19 cellular contexts compared by ENCODE assay signal in the genomic region with DNA sequence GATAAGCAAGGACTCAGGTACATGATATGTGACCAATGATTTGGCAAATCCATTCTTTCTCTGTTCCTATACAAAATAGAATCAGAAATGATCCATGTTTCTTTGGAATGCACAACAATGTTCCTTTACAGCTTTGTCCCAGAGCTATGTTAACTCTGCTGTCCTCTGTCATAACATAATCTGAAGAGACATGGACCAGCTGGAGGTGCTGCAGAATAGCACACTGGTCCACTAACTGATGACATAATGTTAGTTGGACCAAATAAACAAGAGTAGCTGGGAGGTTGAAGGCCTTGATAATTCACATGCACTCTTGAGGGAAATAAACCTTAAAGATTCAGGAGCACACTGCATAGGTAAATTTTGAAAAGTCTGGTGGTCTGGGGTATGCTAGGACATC. TPM values are rescaled to one million over a fixed set of nuclear protein-coding genes. Genes with fewer than 3 reads are reported as not detected.
DNase-seq lines count a peak whose midpoint lies in the region; ATAC-seq and TF ChIP-seq lines count a peak whose summit lies in the region.
"Had no signal": no experiment of that assay in that cellular context is flagged by ENCODE, and none has a peak within 500 bp of the region (broad histone marks: within the 10 kb centered on the region; RNA-seq: fewer than 3 reads in every experiment).

No MANE protein-coding gene starts in this region.

- H4K20me1 ChIP-seq in SK-N-SH (ENCODE audit: insufficient read depth): no peaks in the 10 kb centered on the region
- H4K20me1 ChIP-seq: BLaER1 treated with 17β-estradiol and CSF1 and Interleukin-3, amounts not matched to agents 10 nM and 100 nM had no signal

- H3K4me2 ChIP-seq in SK-N-SH: no peak overlapping the region
- H3K4me2 ChIP-seq: BLaER1 treated with 17β-estradiol and CSF1 and Interleukin-3, amounts not matched to agents 10 nM and 100 nM; PC-9 had no signal

- H3K4me1 ChIP-seq in SK-N-SH (ENCODE audit: control insufficient read depth in 1 of 2, insufficient read depth in 2 of 2, low read depth in 1 of 2, low read length in 1 of 2) (no peaks in the 10 kb centered on the region), body of pancreas (no peaks in the 10 kb centered on the region), esophagus squamous epithelium (no peaks in the 10 kb centered on the region)
- H3K4me1 ChIP-seq: SJCRH30 had no signal

- H2AFZ ChIP-seq in SK-N-SH (ENCODE audit: low read depth): no peak overlapping the region
- H2AFZ ChIP-seq: PC-9 had no signal

- H3K27ac ChIP-seq in SK-N-SH (ENCODE audit: low read depth in 2 of 2, low read length in 1 of 2) (no peak overlapping the region), body of pancreas (no peak overlapping the region), esophagus squamous epithelium (peak overlapping the region in 1 of 4 donors; percentile 18)
- H3K27ac ChIP-seq: BLaER1 treated with 17β-estradiol and CSF1 and Interleukin-3, amounts not matched to agents 10 nM and 100 nM; PC-9; RWPE1; SJCRH30 had no signal

- TF ChIP-seq EP300 in SK-N-SH (IDR thresholded peaks at IDR 0.05; ENCODE audit: borderline replicate concordance in 1 of 2, low read depth in 1 of 2, low read length in 1 of 2): no peak

- no peaks in the 10 kb centered on the region for H3F3A ChIP-seq in SK-N-SH (replicated peaks; ENCODE audit: insufficient read depth)

- H3K4me3 ChIP-seq in SK-N-SH (ENCODE audit: low read depth in 2 of 2, low read length in 1 of 2) (no peak overlapping the region), body of pancreas (no peak overlapping the region), esophagus squamous epithelium (no peak overlapping the region)
- H3K4me3 ChIP-seq: BLaER1 treated with 17β-estradiol and CSF1 and Interleukin-3, amounts not matched to agents 10 nM and 100 nM; PC-9; SJCRH30 had no signal

- POLR2A ChIA-PET in SK-N-SH (lab: Yijun Ruan, JAX): no interaction called here

- no peak overlapping the region for H3K9ac ChIP-seq in SK-N-SH
- H3K9ac ChIP-seq: BLaER1 treated with 17β-estradiol and CSF1 and Interleukin-3, amounts not matched to agents 10 nM and 100 nM had no signal

- no peak for DNase-seq in SK-N-SH
- DNase-seq in body of pancreas: no peak
- DNase-seq in left ventricle myocardium superior: no peak
- no peak for DNase-seq in sciatic nerve (ENCODE audit: low spot score)
- DNase-seq in esophagus squamous epithelium (lab: John Stamatoyannopoulos, UW): no peak
- no peak for DNase-seq in NK-92 (lab: John Stamatoyannopoulos, UW; ENCODE audit: unreplicated experiment)
- DNase-seq: Calu3; CD8-positive, alpha-beta T cell; DMS79; NCI-H1417; NCI-H187; NCI-H226; NCI-H82; PC-9; SJCRH30 had no signal

- CTCF ChIA-PET in SK-N-SH (lab: Yijun Ruan, JAX): no interaction called here

- TF ChIP-seq CTCF in SK-N-SH (IDR thresholded peaks at IDR 0.05) (no peak), body of pancreas (IDR thresholded peaks at IDR 0.05) (no peak), esophagus squamous epithelium (IDR thresholded peaks at IDR 0.05) (no peak)

- no peaks in the 10 kb centered on the region for H3K9me2 ChIP-seq in SK-N-SH

- no peaks in the 10 kb centered on the region for H3K36me3 ChIP-seq in SK-N-SH (replicated peaks in 1 of 2; ENCODE audit: control insufficient read depth in 1 of 2, insufficient read depth in 2 of 2, low read length in 1 of 2)
- no peaks in the 10 kb centered on the region for H3K36me3 ChIP-seq in body of pancreas (replicated peaks in 1 of 2; ENCODE audit: insufficient read depth in 1 of 2, low read depth in 2 of 2)
- no peaks in the 10 kb centered on the region for H3K36me3 ChIP-seq in esophagus squamous epithelium
- H3K36me3 ChIP-seq: BLaER1 treated with 17β-estradiol and CSF1 and Interleukin-3, amounts not matched to agents 10 nM and 100 nM; SJCRH30 had no signal

- intact Hi-C loops in body of pancreas (cut with DNase I): no loop called here
- intact Hi-C loops in left ventricle myocardium superior (cut with micrococcal nuclease): no loop called here
- intact Hi-C loops in sciatic nerve (cut with DNase I): no loop called here
- intact Hi-C loops in esophagus squamous epithelium (cut with DNase I): no loop called here

- TF ChIP-seq POLR2A in body of pancreas (IDR thresholded peaks at IDR 0.05) (no peak), esophagus squamous epithelium (IDR thresholded peaks at IDR 0.05) (no peak)

- ATAC-seq in SK-N-SH treated with all-trans-retinoic acid at 6 μM for 48 hours: peak; percentile 61; the same call in 2 of the 3 replicates
- ATAC-seq in body of pancreas: peak; percentile 52
- peak; percentile 80 for ATAC-seq in left ventricle myocardium superior
- peak; percentile 42 for ATAC-seq in sciatic nerve
- ATAC-seq in HG03097 (IDR thresholded peaks at IDR 0.05; ENCODE audit: low FRiP score, unreplicated experiment): no peak
- ATAC-seq: CD8-positive, alpha-beta T cell had no signal

- TF ChIP-seq RAD21 in SK-N-SH (IDR thresholded peaks at IDR 0.05; ENCODE audit: low read length): no peak

- no peaks in the 10 kb centered on the region for H3K79me2 ChIP-seq in SK-N-SH (ENCODE audit: insufficient read depth)

- H3K27me3 ChIP-seq in SK-N-SH (ENCODE audit: insufficient read depth): no peaks in the 10 kb centered on the region
- no peaks in the 10 kb centered on the region for H3K27me3 ChIP-seq in body of pancreas
- H3K27me3 ChIP-seq in esophagus squamous epithelium: no peaks in the 10 kb centered on the region
- H3K27me3 ChIP-seq: BLaER1 treated with 17β-estradiol and CSF1 and Interleukin-3, amounts not matched to agents 10 nM and 100 nM; SJCRH30 had no signal

- no peaks in the 10 kb centered on the region for H3K9me3 ChIP-seq in SK-N-SH
- no peaks in the 10 kb centered on the region for H3K9me3 ChIP-seq in body of pancreas
- no peaks in the 10 kb centered on the region for H3K9me3 ChIP-seq in esophagus squamous epithelium
- H3K9me3 ChIP-seq: SJCRH30 had no signal

TF ChIP-seq in SK-N-SH treated with all-trans-retinoic acid at 6 μM for 48 hours, 23 proteins besides CTCF, POLR2A, EP300 and RAD21 (continues in another document):
- TF ChIP-seq, protein P1, sequence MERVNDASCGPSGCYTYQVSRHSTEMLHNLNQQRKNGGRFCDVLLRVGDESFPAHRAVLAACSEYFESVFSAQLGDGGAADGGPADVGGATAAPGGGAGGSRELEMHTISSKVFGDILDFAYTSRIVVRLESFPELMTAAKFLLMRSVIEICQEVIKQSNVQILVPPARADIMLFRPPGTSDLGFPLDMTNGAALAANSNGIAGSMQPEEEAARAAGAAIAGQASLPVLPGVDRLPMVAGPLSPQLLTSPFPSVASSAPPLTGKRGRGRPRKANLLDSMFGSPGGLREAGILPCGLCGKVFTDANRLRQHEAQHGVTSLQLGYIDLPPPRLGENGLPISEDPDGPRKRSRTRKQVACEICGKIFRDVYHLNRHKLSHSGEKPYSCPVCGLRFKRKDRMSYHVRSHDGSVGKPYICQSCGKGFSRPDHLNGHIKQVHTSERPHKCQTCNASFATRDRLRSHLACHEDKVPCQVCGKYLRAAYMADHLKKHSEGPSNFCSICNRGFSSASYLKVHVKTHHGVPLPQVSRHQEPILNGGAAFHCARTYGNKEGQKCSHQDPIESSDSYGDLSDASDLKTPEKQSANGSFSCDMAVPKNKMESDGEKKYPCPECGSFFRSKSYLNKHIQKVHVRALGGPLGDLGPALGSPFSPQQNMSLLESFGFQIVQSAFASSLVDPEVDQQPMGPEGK (CRISPR knock-in tag; IDR thresholded peaks at IDR 0.05; ENCODE audit: borderline replicate concordance): no peak
- TF ChIP-seq RARB (CRISPR knock-in tag; IDR thresholded peaks at IDR 0.05): no peak
- TF ChIP-seq BACH2 (CRISPR knock-in tag; IDR thresholded peaks at IDR 0.05; ENCODE audit: borderline replicate concordance): no peak

TF ChIP-seq in SK-N-SH, 30 proteins besides CTCF, POLR2A, EP300 and RAD21 (continues in another document):
- no peak for TF ChIP-seq GABPA (IDR thresholded peaks at IDR 0.05; ENCODE audit: low read depth)
- TF ChIP-seq, protein P2, sequence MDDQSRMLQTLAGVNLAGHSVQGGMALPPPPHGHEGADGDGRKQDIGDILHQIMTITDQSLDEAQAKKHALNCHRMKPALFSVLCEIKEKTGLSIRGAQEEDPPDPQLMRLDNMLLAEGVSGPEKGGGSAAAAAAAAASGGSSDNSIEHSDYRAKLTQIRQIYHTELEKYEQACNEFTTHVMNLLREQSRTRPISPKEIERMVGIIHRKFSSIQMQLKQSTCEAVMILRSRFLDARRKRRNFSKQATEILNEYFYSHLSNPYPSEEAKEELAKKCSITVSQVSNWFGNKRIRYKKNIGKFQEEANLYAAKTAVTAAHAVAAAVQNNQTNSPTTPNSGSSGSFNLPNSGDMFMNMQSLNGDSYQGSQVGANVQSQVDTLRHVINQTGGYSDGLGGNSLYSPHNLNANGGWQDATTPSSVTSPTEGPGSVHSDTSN (IDR thresholded peaks at IDR 0.05): no peak
- no peak for TF ChIP-seq GATA2 (CRISPR knock-in tag; IDR thresholded peaks at IDR 0.05)
- TF ChIP-seq, protein P3, sequence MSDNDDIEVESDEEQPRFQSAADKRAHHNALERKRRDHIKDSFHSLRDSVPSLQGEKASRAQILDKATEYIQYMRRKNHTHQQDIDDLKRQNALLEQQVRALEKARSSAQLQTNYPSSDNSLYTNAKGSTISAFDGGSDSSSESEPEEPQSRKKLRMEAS (IDR thresholded peaks at IDR 0.05; ENCODE audit: low read depth): no peak
- TF ChIP-seq NFIC (IDR thresholded peaks at IDR 0.05; ENCODE audit: borderline replicate concordance): no peak
- no peak for TF ChIP-seq FOXJ3 (CRISPR knock-in tag; IDR thresholded peaks at IDR 0.05)
- TF ChIP-seq RFX5 (IDR thresholded peaks at IDR 0.05; ENCODE audit: low read length): no peak
- TF ChIP-seq, protein P4, sequence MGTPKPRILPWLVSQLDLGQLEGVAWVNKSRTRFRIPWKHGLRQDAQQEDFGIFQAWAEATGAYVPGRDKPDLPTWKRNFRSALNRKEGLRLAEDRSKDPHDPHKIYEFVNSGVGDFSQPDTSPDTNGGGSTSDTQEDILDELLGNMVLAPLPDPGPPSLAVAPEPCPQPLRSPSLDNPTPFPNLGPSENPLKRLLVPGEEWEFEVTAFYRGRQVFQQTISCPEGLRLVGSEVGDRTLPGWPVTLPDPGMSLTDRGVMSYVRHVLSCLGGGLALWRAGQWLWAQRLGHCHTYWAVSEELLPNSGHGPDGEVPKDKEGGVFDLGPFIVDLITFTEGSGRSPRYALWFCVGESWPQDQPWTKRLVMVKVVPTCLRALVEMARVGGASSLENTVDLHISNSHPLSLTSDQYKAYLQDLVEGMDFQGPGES (IDR thresholded peaks at IDR 0.05; ENCODE audit: low read depth, low read length): no peak
- no peak for TF ChIP-seq TEAD4 (IDR thresholded peaks at IDR 0.05; ENCODE audit: borderline replicate concordance, insufficient read depth)
- TF ChIP-seq MEF2A (IDR thresholded peaks at IDR 0.05; ENCODE audit: borderline replicate concordance, low read depth): no peak

RNA-seq across cellular contexts. Expression of a gene that starts 23.0 kb away (rescaled TPM):
- 63.3 and 81.9 TPM in 2 replicates for polyA plus RNA-seq in SK-N-SH (2012; rRNA removed)
- polyA plus RNA-seq in SK-N-SH (2012; cell fraction: cytosol; rRNA removed): 71.2 and 74.6 TPM in 2 replicates
- polyA plus RNA-seq in SK-N-SH (2012; cell fraction: nucleus; rRNA removed): 75.7 and 172 TPM in 2 replicates
- total RNA-seq in body of pancreas (100 to 1,000 TPM in 1 of 2 donors, 10 to 100 TPM in 1; 83.7 to 104 TPM), left ventricle myocardium superior (53.0 TPM), sciatic nerve (131 TPM), esophagus squamous epithelium (100 to 1,000 TPM in 2 of 4 donors, 10 to 100 TPM in 2; 74.1 to 160 (median 119) TPM)
